17 cellular contexts compared by ENCODE assay signal in the genomic region with DNA sequence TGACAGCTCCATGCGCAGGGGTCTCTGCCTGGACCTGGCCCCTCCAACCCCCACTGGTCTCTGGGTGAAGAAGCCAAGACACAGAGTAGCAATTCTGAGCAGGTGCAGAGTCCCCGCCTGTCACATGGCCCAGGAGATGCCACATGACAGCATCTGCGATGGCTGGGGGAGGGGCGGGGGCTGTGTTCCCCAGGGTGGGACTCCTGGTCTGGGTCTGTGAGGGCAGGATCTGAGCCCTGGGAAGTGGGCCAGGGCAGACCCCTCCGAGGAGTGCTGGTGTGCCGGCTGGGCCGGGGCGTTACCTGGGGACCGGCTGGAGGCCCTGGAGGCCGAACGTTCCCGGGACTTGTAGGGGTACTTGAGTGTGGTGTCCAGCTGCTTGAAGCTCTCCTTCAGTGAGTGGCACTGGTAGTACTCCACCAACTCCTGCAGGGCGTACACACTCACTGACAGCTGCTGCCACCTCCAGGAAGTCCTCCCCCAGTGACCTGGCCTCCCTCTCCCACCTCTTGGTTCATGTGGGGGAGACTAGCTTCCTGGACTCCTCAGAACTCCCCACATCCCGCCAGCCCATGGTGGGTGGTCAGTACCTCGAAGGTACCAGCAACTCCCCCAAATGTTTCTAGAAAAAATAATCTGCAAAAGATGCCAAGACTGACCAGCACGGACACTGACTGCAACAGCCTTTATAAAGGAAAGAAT. TPM values are rescaled to one million over a fixed set of nuclear protein-coding genes. Genes with fewer than 3 reads are reported as not detected.
A peak's percentile ranks its signal among the peaks of the same experiment; 100 is the strongest.
DNase-seq lines count a peak whose midpoint lies in the region; TF ChIP-seq lines count a peak whose summit lies in the region.
"Had no signal": no experiment of that assay in that cellular context is flagged by ENCODE, and none has a peak within 500 bp of the region (broad histone marks: within the 10 kb centered on the region; RNA-seq: fewer than 3 reads in every experiment).

No MANE protein-coding gene starts in this region.

- peaks cover 0 to 20% of the 10 kb centered on the region in 2 donors for H3K9me3 ChIP-seq in right atrium auricular region

- no peaks in the 10 kb centered on the region for H3K36me3 Mint-ChIP-seq in activated CD4-positive, alpha-beta memory T cell treated with anti-CD3 and anti-CD28 coated beads, Interleukin-2, amount 10 ng/mL, durations not matched to agents 7 days and 5 days (ENCODE audit: low read depth)
- H3K36me3 Mint-ChIP-seq in activated CD4-positive, alpha-beta T cell treated with anti-CD3 and anti-CD28 coated beads, Interleukin-2, amount 10 ng/mL, durations not matched to agents 7 days and 5 days (ENCODE audit: low read depth): peaks cover 2% of the 10 kb centered on the region

- intact Hi-C loops in posterior vena cava (cut with DNase I): no loop called here

- H3K27ac Mint-ChIP-seq in activated CD4-positive, alpha-beta memory T cell treated with anti-CD3 and anti-CD28 coated beads, Interleukin-2, amount 10 ng/mL, durations not matched to agents 7 days and 5 days: no peak overlapping the region
- no peak overlapping the region for H3K27ac Mint-ChIP-seq in activated CD4-positive, alpha-beta T cell treated with anti-CD3 and anti-CD28 coated beads, Interleukin-2, amount 10 ng/mL, durations not matched to agents 7 days and 5 days
- H3K27ac Mint-ChIP-seq: B cell had no signal

- H3K27ac ChIP-seq in right atrium auricular region: no peak overlapping the region
- H3K27ac ChIP-seq: esophagus muscularis mucosa, HL-60 had no signal

- no peak overlapping the region for H3K4me3 Mint-ChIP-seq in activated CD4-positive, alpha-beta memory T cell treated with anti-CD3 and anti-CD28 coated beads, Interleukin-2, amount 10 ng/mL, durations not matched to agents 7 days and 5 days
- H3K4me3 Mint-ChIP-seq in activated CD4-positive, alpha-beta T cell treated with anti-CD3 and anti-CD28 coated beads, Interleukin-2, amount 10 ng/mL, durations not matched to agents 7 days and 5 days: no peak overlapping the region
- H3K4me3 Mint-ChIP-seq: B cell had no signal

- peaks cover 4% of the 10 kb centered on the region for H3K9me3 Mint-ChIP-seq in activated CD4-positive, alpha-beta memory T cell treated with anti-CD3 and anti-CD28 coated beads, Interleukin-2, amount 10 ng/mL, durations not matched to agents 7 days and 5 days
- H3K9me3 Mint-ChIP-seq in activated CD4-positive, alpha-beta T cell treated with anti-CD3 and anti-CD28 coated beads, Interleukin-2, amount 10 ng/mL, durations not matched to agents 7 days and 5 days: peaks cover 11% of the 10 kb centered on the region

- H3K4me1 Mint-ChIP-seq in activated CD4-positive, alpha-beta memory T cell treated with anti-CD3 and anti-CD28 coated beads, Interleukin-2, amount 10 ng/mL, durations not matched to agents 7 days and 5 days: no peaks in the 10 kb centered on the region
- no peaks in the 10 kb centered on the region for H3K4me1 Mint-ChIP-seq in activated CD4-positive, alpha-beta T cell treated with anti-CD3 and anti-CD28 coated beads, Interleukin-2, amount 10 ng/mL, durations not matched to agents 7 days and 5 days
- H3K4me1 Mint-ChIP-seq: B cell had no signal

- CTCF ChIA-PET in activated CD4-positive, alpha-beta memory T cell treated with anti-CD3 and anti-CD28 coated beads, Interleukin-2, amount 10 ng/mL, durations not matched to agents 7 days and 5 days (lab: Charles Lee): no interaction called here
- CTCF ChIA-PET in activated CD4-positive, alpha-beta T cell treated with anti-CD3 and anti-CD28 coated beads, Interleukin-2, amount 10 ng/mL, durations not matched to agents 7 days and 5 days (lab: Charles Lee): no interaction called here

- peaks cover 17% of the 10 kb centered on the region for H3K36me3 ChIP-seq in H7 (replicated peaks; ENCODE audit: control insufficient read depth, insufficient read depth, low read length)
- peaks cover 30% of the 10 kb centered on the region for H3K36me3 ChIP-seq in right atrium auricular region

- no peak overlapping the region for H3K4me3 ChIP-seq in H7 (ENCODE audit: insufficient read depth, low read depth, low read length)
- no peak overlapping the region for H3K4me3 ChIP-seq in right atrium auricular region
- H3K4me3 ChIP-seq: esophagus muscularis mucosa had no signal

- TF ChIP-seq CTCF in right atrium auricular region (IDR thresholded peaks at IDR 0.05): no peak

- POLR2A ChIA-PET in activated CD4-positive, alpha-beta memory T cell treated with anti-CD3 and anti-CD28 coated beads, Interleukin-2, amount 10 ng/mL, durations not matched to agents 7 days and 5 days (lab: Charles Lee): no interaction called here
- POLR2A ChIA-PET in activated CD4-positive, alpha-beta T cell treated with anti-CD3 and anti-CD28 coated beads, Interleukin-2, amount 10 ng/mL, durations not matched to agents 7 days and 5 days (lab: Charles Lee): no interaction called here

- no peaks in the 10 kb centered on the region for H3K4me1 ChIP-seq in right atrium auricular region
- H3K4me1 ChIP-seq: esophagus muscularis mucosa had no signal

- H3K27me3 ChIP-seq in H7 (ENCODE audit: control insufficient read depth, insufficient read depth, low read length) (no peaks in the 10 kb centered on the region), right atrium auricular region (no peaks in the 10 kb centered on the region)
- H3K27me3 ChIP-seq: esophagus muscularis mucosa had no signal

- no peaks in the 10 kb centered on the region for H3K27me3 Mint-ChIP-seq in activated CD4-positive, alpha-beta memory T cell treated with anti-CD3 and anti-CD28 coated beads, Interleukin-2, amount 10 ng/mL, durations not matched to agents 7 days and 5 days
- no peaks in the 10 kb centered on the region for H3K27me3 Mint-ChIP-seq in activated CD4-positive, alpha-beta T cell treated with anti-CD3 and anti-CD28 coated beads, Interleukin-2, amount 10 ng/mL, durations not matched to agents 7 days and 5 days
- H3K27me3 Mint-ChIP-seq: B cell had no signal

- peak; percentile 54 for DNase-seq in H7
- DNase-seq in activated CD4-positive, alpha-beta memory T cell treated with anti-CD3 and anti-CD28 coated beads, Interleukin-2, amount 10 ng/mL, durations not matched to agents 7 days and 5 days: peak; percentile 14
- DNase-seq in right atrium auricular region (ENCODE audit: low spot score): peak; percentile 32
- DNase-seq in posterior vena cava (ENCODE audit: low spot score): peak; percentile 71
- DNase-seq in activated CD4-positive, alpha-beta T cell treated with anti-CD3 and anti-CD28 coated beads, Interleukin-2, amount 10 ng/mL, durations not matched to agents 7 days and 5 days: no peak
- no peak for DNase-seq in NCI-H2171 treated with DMSO at 0.1 percent for 48 hours (lab: John Stamatoyannopoulos, UW)
- DNase-seq in NCI-H748 (lab: John Stamatoyannopoulos, UW; ENCODE audit: unreplicated experiment): no peak
- no peak for DNase-seq in NCI-H526 treated with DMSO at 0.1 percent for 48 hours (lab: John Stamatoyannopoulos, UW)
- DNase-seq: activated CD4-positive, alpha-beta T cell treated with anti-CD3 and anti-CD28 coated beads for 4 hours; amniotic stem cell; cortex of kidney; DMS 273 treated with DMSO at 0.1 percent for 48 hours; NCI-H1105; SHP77 treated with DMSO at 0.1 percent for 48 hours had no signal

RNA-seq across cellular contexts. Expression of a gene that starts 32.1 kb away (rescaled TPM):
- total RNA-seq in H7 (2014; rRNA removed; shearing (Covaris generic)): 7.3 and 9.9 TPM in 2 replicates
- total RNA-seq in activated CD4-positive, alpha-beta memory T cell treated with anti-CD3 and anti-CD28 coated beads, Interleukin-2, amount 10 ng/mL, durations not matched to agents 7 days and 5 days: under 1 TPM; 0.50 to 0.88 TPM
- under 1 TPM; 0.63 to 0.94 TPM for total RNA-seq in right atrium auricular region
- total RNA-seq in posterior vena cava: 1 to 10 TPM in 1 of 2 donors, under 1 TPM in 1; 0.62 to 1.8 TPM
- 1 to 10 TPM; 1.9 TPM for total RNA-seq in activated CD4-positive, alpha-beta T cell treated with anti-CD3 and anti-CD28 coated beads, Interleukin-2, amount 10 ng/mL, durations not matched to agents 7 days and 5 days

Comparison
In these comparisons a context has a peak if more than half of its experiments do, and no peak if none do; other contexts are left out.
1. DNase-seq: peak in H7 (single experiment), activated CD4-positive, alpha-beta memory T cell treated with anti-CD3 and anti-CD28 coated beads, Interleukin-2, amount 10 ng/mL, durations not matched to agents 7 days and 5 days (single experiment), right atrium auricular region (single experiment) and posterior vena cava (single experiment); none in activated CD4-positive, alpha-beta T cell treated with anti-CD3 and anti-CD28 coated beads, Interleukin-2, amount 10 ng/mL, durations not matched to agents 7 days and 5 days (single experiment), NCI-H2171 treated with DMSO at 0.1 percent for 48 hours (single experiment), NCI-H748 (single experiment) and NCI-H526 treated with DMSO at 0.1 percent for 48 hours (single experiment).